ENCODE assay signal across 18 cellular contexts in genomic region chr15:101211897-101212296, GRCh38. TPM values are rescaled to one million over a fixed set of nuclear protein-coding genes. Genes with fewer than 3 reads are reported as not detected.
DNase-seq lines count a peak whose midpoint lies in the region; ATAC-seq and TF ChIP-seq lines count a peak whose summit lies in the region.
"Had no signal": no experiment of that assay in that cellular context is flagged by ENCODE, and none has a peak within 500 bp of the region (broad histone marks: within the 10 kb centered on the region; RNA-seq: fewer than 3 reads in every experiment).

No MANE protein-coding gene starts in this region.

- no peak for ATAC-seq in Panc1
- ATAC-seq in central memory CD8-positive, alpha-beta T cell (replicated peaks; ENCODE audit: extremely low read depth, poor library complexity, severe bottlenecking): no peak
- ATAC-seq: A549 had no signal

- no peak overlapping the region for H2AFZ ChIP-seq in smooth muscle cell (ENCODE audit: low read depth)

- peaks cover 93% of the 10 kb centered on the region for H3K4me1 Mint-ChIP-seq in activated naive CD4-positive, alpha-beta T cell treated with anti-CD3 and anti-CD28 coated beads, Interleukin-2, amount 50 U/mL, for 24 hours
- peaks cover 39% of the 10 kb centered on the region for H3K4me1 Mint-ChIP-seq in activated naive CD4-positive, alpha-beta T cell treated with anti-CD3 and anti-CD28 coated beads, Interleukin-2, amount 10 ng/mL, durations not matched to agents 7 days and 5 days
- peaks cover 89% of the 10 kb centered on the region for H3K4me1 Mint-ChIP-seq in central memory CD8-positive, alpha-beta T cell

- peaks cover 50% of the 10 kb centered on the region for H3F3A ChIP-seq in smooth muscle cell (ENCODE audit: low read depth)

- no peak overlapping the region for H3K9ac ChIP-seq in smooth muscle cell (ENCODE audit: low read depth)

- H3K79me2 ChIP-seq in smooth muscle cell (ENCODE audit: low read depth): peaks cover 98% of the 10 kb centered on the region

- H3K27ac Mint-ChIP-seq in activated naive CD4-positive, alpha-beta T cell treated with anti-CD3 and anti-CD28 coated beads, Interleukin-2, amount 50 U/mL, for 24 hours: peak overlapping the region; percentile 53
- no peak overlapping the region for H3K27ac Mint-ChIP-seq in activated naive CD4-positive, alpha-beta T cell treated with anti-CD3 and anti-CD28 coated beads, Interleukin-2, amount 10 ng/mL, durations not matched to agents 7 days and 5 days
- peak overlapping the region; percentile 51 for H3K27ac Mint-ChIP-seq in central memory CD8-positive, alpha-beta T cell (ENCODE audit: low read depth)
- H3K27ac Mint-ChIP-seq: CD4-positive, CD25-positive, alpha-beta regulatory T cell had no signal

- H3K9me3 Mint-ChIP-seq in activated naive CD4-positive, alpha-beta T cell treated with anti-CD3 and anti-CD28 coated beads, Interleukin-2, amount 50 U/mL, for 24 hours: no peaks in the 10 kb centered on the region
- H3K9me3 Mint-ChIP-seq in activated naive CD4-positive, alpha-beta T cell treated with anti-CD3 and anti-CD28 coated beads, Interleukin-2, amount 10 ng/mL, durations not matched to agents 7 days and 5 days: no peaks in the 10 kb centered on the region
- H3K9me3 Mint-ChIP-seq in central memory CD8-positive, alpha-beta T cell: no peaks in the 10 kb centered on the region
- H3K9me3 Mint-ChIP-seq: CD4-positive, CD25-positive, alpha-beta regulatory T cell had no signal

- H3K4me2 ChIP-seq in smooth muscle cell: peak overlapping the region; percentile 25
- H3K4me2 ChIP-seq: A549 had no signal

- no peak for TF ChIP-seq CTCF in Panc1 (IDR thresholded peaks at IDR 0.05)
- no peak for TF ChIP-seq CTCF in smooth muscle cell (IDR thresholded peaks at IDR 0.05; ENCODE audit: borderline replicate concordance, insufficient read depth, poor library complexity, severe bottlenecking)
- TF ChIP-seq CTCF in foreskin fibroblast (IDR thresholded peaks at IDR 0.05; ENCODE audit: low read depth, low read length): no peak

- no peak for DNase-seq in activated naive CD4-positive, alpha-beta T cell treated with anti-CD3 and anti-CD28 coated beads, Interleukin-2, amount 10 ng/mL, durations not matched to agents 7 days and 5 days
- DNase-seq in Panc1 (ENCODE audit: low read depth, low spot score): no peak
- DNase-seq in central memory CD8-positive, alpha-beta T cell (ENCODE audit: low spot score in 2 of 2): no peak
- DNase-seq in smooth muscle cell (lab: John Stamatoyannopoulos, UW; ENCODE audit: unreplicated experiment): no peak
- DNase-seq in OCI-M1 (lab: John Stamatoyannopoulos, UW): no peak
- no peak for DNase-seq in foreskin fibroblast
- DNase-seq: BE2C; CD4-positive, CD25-positive, alpha-beta regulatory T cell; DMS79 treated with DMSO at 0.1 percent for 48 hours; H7; Karpas-422; NCI-H1417 treated with DMSO at 0.1 percent for 48 hours; NCI-H187; NCI-H446; NCI-H526; Right ventricle myocardium superior had no signal

- H3K9me3 ChIP-seq in Panc1 (ENCODE audit: control insufficient read depth, insufficient read depth, low read depth, low read length): no peaks in the 10 kb centered on the region
- H3K9me3 ChIP-seq in smooth muscle cell (replicated peaks; ENCODE audit: low read depth): no peaks in the 10 kb centered on the region
- H3K9me3 ChIP-seq: A549, BE2C had no signal

- in situ Hi-C loops in Panc1 (cut with HindIII; ENCODE audit: low pct_unique_long_range_greater_than_20kb, low sequenced_read_pairs): no loop called here

- CTCF ChIA-PET in activated naive CD4-positive, alpha-beta T cell treated with anti-CD3 and anti-CD28 coated beads, Interleukin-2, amount 10 ng/mL, durations not matched to agents 7 days and 5 days (lab: Charles Lee): interaction anchor here (1.4 kb wide), 1 partner anchor 10 kb away, joined by 4 read pairs; no protein-coding TSS in a partner anchor
- CTCF ChIA-PET in Panc1 (lab: Charles Lee): no interaction called here

- H3K4me3 ChIP-seq in Panc1 (ENCODE audit: low read depth in 2 of 2, low read length in 2 of 2) (no peak overlapping the region), smooth muscle cell (no peak overlapping the region), foreskin fibroblast (ENCODE audit: low read depth in 1 of 2, low read length in 2 of 2) (no peak overlapping the region)
- H3K4me3 ChIP-seq: A549 had no signal

- intact Hi-C loops in Panc1 (cut with micrococcal nuclease; ENCODE audit: unreplicated experiment): no loop called here

- H3K36me3 ChIP-seq in Panc1 (ENCODE audit: control insufficient read depth, insufficient read depth, low read length): no peaks in the 10 kb centered on the region
- H3K36me3 ChIP-seq in smooth muscle cell (ENCODE audit: low read depth): no peaks in the 10 kb centered on the region

- no TSS peak for BruUV-seq in Panc1 (replicated peaks; lab: Mats Ljungman, UMichigan)

- no peak overlapping the region for H3K4me3 Mint-ChIP-seq in activated naive CD4-positive, alpha-beta T cell treated with anti-CD3 and anti-CD28 coated beads, Interleukin-2, amount 50 U/mL, for 24 hours
- no peak overlapping the region for H3K4me3 Mint-ChIP-seq in activated naive CD4-positive, alpha-beta T cell treated with anti-CD3 and anti-CD28 coated beads, Interleukin-2, amount 10 ng/mL, durations not matched to agents 7 days and 5 days
- no peak overlapping the region for H3K4me3 Mint-ChIP-seq in central memory CD8-positive, alpha-beta T cell

- peaks cover 98% of the 10 kb centered on the region for H4K20me1 ChIP-seq in smooth muscle cell (ENCODE audit: low read depth)

- H3K27me3 ChIP-seq in Panc1 (ENCODE audit: control insufficient read depth, insufficient read depth, low read length) (no peaks in the 10 kb centered on the region), smooth muscle cell (ENCODE audit: low read depth) (no peaks in the 10 kb centered on the region)
- H3K27me3 ChIP-seq: BE2C had no signal

- WGBS in smooth muscle cell (ENCODE audit: low lambda C conversion rate): 67% methylated on average over 4 of the region's 4 CpGs

- H3K27ac ChIP-seq in Panc1 (ENCODE audit: low read length) (peak overlapping the region; percentile 5; the same call in 1 of the 2 replicates), smooth muscle cell (ENCODE audit: low read depth) (peak overlapping the region; percentile 94)
- H3K27ac ChIP-seq: A549 had no signal

- H3K4me1 ChIP-seq in Panc1 (ENCODE audit: control insufficient read depth, insufficient read depth, low read length) (peaks cover 55% of the 10 kb centered on the region), smooth muscle cell (ENCODE audit: low read depth) (peaks cover 11% of the 10 kb centered on the region)

- POLR2A ChIA-PET in Panc1 (lab: Charles Lee): no interaction called here

- H3K36me3 Mint-ChIP-seq in activated naive CD4-positive, alpha-beta T cell treated with anti-CD3 and anti-CD28 coated beads, Interleukin-2, amount 50 U/mL, for 24 hours: peaks cover 26% of the 10 kb centered on the region
- H3K36me3 Mint-ChIP-seq in activated naive CD4-positive, alpha-beta T cell treated with anti-CD3 and anti-CD28 coated beads, Interleukin-2, amount 10 ng/mL, durations not matched to agents 7 days and 5 days: peaks cover 34% of the 10 kb centered on the region
- H3K36me3 Mint-ChIP-seq in central memory CD8-positive, alpha-beta T cell (ENCODE audit: insufficient read depth): peaks cover 3% of the 10 kb centered on the region

- no peaks in the 10 kb centered on the region for H3K27me3 Mint-ChIP-seq in activated naive CD4-positive, alpha-beta T cell treated with anti-CD3 and anti-CD28 coated beads, Interleukin-2, amount 50 U/mL, for 24 hours
- H3K27me3 Mint-ChIP-seq in activated naive CD4-positive, alpha-beta T cell treated with anti-CD3 and anti-CD28 coated beads, Interleukin-2, amount 10 ng/mL, durations not matched to agents 7 days and 5 days: no peaks in the 10 kb centered on the region
- H3K27me3 Mint-ChIP-seq in central memory CD8-positive, alpha-beta T cell: no peaks in the 10 kb centered on the region
- H3K27me3 Mint-ChIP-seq: CD4-positive, CD25-positive, alpha-beta regulatory T cell had no signal

RNA-seq across cellular contexts. Expression of gene CHSY1, which starts 40.0 kb away (rescaled TPM):
- total RNA-seq in Panc1 (2021; ENCODE audit: unreplicated experiment) (50.8 TPM), smooth muscle cell (123 and 155 TPM in 2 replicates)
- polyA plus RNA-seq in Panc1 (2012; ENCODE audit: insufficient read length): 21.5 TPM
- 71.8 and 106 TPM in 2 replicates for polyA plus RNA-seq in smooth muscle cell
